ENCODE assay signal across 1 cellular context in the genomic region with DNA sequence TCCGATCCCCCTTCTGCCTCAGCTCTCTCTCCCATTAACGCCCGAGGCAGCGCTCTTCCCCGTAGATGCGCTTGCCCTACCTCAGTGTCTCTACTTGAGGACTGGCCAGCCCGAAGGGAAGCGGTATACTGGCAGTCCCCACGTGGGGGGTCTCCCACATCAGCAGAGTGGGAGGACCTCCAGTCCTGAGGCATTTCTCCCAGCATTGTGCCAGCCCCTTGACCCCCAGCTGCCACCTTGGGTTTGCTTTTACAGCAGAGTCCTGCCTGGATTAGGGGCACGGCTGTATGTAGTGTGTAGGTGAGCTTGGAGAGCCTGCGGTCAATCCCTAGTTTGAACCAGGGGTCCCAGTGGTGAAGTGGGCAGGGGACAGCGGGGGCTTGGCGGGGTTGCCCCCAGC.
TF ChIP-seq lines count a peak whose summit lies in the region.

No MANE protein-coding gene starts in this region.

TF ChIP-seq in HCT116, 20 proteins besides CTCF, POLR2A, EP300 and RAD21 (continued from another document):
- TF ChIP-seq, protein P1, sequence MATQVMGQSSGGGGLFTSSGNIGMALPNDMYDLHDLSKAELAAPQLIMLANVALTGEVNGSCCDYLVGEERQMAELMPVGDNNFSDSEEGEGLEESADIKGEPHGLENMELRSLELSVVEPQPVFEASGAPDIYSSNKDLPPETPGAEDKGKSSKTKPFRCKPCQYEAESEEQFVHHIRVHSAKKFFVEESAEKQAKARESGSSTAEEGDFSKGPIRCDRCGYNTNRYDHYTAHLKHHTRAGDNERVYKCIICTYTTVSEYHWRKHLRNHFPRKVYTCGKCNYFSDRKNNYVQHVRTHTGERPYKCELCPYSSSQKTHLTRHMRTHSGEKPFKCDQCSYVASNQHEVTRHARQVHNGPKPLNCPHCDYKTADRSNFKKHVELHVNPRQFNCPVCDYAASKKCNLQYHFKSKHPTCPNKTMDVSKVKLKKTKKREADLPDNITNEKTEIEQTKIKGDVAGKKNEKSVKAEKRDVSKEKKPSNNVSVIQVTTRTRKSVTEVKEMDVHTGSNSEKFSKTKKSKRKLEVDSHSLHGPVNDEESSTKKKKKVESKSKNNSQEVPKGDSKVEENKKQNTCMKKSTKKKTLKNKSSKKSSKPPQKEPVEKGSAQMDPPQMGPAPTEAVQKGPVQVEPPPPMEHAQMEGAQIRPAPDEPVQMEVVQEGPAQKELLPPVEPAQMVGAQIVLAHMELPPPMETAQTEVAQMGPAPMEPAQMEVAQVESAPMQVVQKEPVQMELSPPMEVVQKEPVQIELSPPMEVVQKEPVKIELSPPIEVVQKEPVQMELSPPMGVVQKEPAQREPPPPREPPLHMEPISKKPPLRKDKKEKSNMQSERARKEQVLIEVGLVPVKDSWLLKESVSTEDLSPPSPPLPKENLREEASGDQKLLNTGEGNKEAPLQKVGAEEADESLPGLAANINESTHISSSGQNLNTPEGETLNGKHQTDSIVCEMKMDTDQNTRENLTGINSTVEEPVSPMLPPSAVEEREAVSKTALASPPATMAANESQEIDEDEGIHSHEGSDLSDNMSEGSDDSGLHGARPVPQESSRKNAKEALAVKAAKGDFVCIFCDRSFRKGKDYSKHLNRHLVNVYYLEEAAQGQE (IDR thresholded peaks at IDR 0.05; ENCODE audit: low read depth), result no peak
- TF ChIP-seq YY1 (IDR thresholded peaks at IDR 0.05; ENCODE audit: extremely low read depth, insufficient replicate concordance, low read depth, low read length), result no peak
- TF ChIP-seq SRF (IDR thresholded peaks at IDR 0.05; ENCODE audit: low read depth), result no peak
- TF ChIP-seq, protein P2, sequence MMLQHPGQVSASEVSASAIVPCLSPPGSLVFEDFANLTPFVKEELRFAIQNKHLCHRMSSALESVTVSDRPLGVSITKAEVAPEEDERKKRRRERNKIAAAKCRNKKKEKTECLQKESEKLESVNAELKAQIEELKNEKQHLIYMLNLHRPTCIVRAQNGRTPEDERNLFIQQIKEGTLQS (IDR thresholded peaks at IDR 0.05), result no peak
